2 cellular contexts compared by ENCODE assay signal in the genomic region with DNA sequence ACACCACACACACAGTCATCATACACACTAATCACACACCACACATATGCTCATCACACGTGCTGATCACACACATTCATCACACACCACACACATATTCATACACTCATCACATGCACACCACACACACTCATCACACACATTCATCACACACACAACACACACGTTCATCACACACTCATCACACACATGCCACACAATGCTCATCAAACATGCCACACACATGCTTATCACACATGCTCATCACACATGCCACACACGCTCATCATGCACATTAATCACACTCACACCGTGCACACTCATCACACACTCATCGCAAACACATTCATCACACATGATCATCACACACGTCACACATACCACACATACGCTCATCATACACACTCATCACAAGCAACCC.
A peak's percentile ranks its signal among the peaks of the same experiment; 100 is the strongest.
TF ChIP-seq lines count a peak whose summit lies in the region.

No MANE protein-coding gene starts in this region.

TF ChIP-seq in HEK293, 187 proteins besides CTCF, POLR2A, EP300 and RAD21:
- TF ChIP-seq, protein P1, sequence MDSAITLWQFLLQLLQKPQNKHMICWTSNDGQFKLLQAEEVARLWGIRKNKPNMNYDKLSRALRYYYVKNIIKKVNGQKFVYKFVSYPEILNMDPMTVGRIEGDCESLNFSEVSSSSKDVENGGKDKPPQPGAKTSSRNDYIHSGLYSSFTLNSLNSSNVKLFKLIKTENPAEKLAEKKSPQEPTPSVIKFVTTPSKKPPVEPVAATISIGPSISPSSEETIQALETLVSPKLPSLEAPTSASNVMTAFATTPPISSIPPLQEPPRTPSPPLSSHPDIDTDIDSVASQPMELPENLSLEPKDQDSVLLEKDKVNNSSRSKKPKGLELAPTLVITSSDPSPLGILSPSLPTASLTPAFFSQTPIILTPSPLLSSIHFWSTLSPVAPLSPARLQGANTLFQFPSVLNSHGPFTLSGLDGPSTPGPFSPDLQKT (IDR thresholded peaks at IDR 0.05; ENCODE audit: borderline replicate concordance, low read depth, low read length) = no peak
- TF ChIP-seq ZNF623 (tag by site-specific recombination; IDR thresholded peaks at IDR 0.05) (no peak), ZNF24 (tag by site-specific recombination; IDR thresholded peaks at IDR 0.05) (no peak), ZNF561 (tag by site-specific recombination; IDR thresholded peaks at IDR 0.05; ENCODE audit: borderline replicate concordance) (no peak), ZNF174 (tag by site-specific recombination; IDR thresholded peaks at IDR 0.05) (no peak)
- TF ChIP-seq, protein P2, sequence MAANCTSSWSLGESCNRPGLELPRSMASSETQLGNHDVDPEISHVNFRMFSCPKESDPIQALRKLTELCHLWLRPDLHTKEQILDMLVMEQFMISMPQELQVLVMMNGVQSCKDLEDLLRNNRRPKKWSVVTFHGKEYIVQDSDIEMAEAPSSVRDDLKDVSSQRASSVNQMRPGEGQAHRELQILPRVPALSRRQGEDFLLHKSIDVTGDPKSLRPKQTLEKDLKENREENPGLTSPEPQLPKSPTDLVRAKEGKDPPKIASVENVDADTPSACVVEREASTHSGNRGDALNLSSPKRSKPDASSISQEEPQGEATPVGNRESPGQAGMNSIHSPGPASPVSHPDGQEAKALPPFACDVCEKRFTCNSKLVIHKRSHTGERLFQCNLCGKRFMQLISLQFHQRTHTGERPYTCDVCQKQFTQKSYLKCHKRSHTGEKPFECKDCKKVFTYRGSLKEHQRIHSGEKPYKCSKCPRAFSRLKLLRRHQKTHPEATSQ (tag by site-specific recombination; IDR thresholded peaks at IDR 0.05) = 0 out of 2 replicates have a peak, but pooled peaks have one; percentile 8
- TF ChIP-seq, protein P3, sequence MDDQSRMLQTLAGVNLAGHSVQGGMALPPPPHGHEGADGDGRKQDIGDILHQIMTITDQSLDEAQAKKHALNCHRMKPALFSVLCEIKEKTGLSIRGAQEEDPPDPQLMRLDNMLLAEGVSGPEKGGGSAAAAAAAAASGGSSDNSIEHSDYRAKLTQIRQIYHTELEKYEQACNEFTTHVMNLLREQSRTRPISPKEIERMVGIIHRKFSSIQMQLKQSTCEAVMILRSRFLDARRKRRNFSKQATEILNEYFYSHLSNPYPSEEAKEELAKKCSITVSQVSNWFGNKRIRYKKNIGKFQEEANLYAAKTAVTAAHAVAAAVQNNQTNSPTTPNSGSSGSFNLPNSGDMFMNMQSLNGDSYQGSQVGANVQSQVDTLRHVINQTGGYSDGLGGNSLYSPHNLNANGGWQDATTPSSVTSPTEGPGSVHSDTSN (CRISPR knock-in tag; IDR thresholded peaks at IDR 0.05) = no peak
- TF ChIP-seq, protein P4, sequence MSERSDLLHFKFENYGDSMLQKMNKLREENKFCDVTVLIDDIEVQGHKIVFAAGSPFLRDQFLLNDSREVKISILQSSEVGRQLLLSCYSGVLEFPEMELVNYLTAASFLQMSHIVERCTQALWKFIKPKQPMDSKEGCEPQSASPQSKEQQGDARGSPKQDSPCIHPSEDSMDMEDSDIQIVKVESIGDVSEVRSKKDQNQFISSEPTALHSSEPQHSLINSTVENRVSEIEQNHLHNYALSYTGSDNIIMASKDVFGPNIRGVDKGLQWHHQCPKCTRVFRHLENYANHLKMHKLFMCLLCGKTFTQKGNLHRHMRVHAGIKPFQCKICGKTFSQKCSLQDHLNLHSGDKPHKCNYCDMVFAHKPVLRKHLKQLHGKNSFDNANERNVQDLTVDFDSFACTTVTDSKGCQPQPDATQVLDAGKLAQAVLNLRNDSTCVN (tag by site-specific recombination; optimal IDR thresholded peaks at IDR 0.05) = peak; percentile 2
- TF ChIP-seq, protein P5, sequence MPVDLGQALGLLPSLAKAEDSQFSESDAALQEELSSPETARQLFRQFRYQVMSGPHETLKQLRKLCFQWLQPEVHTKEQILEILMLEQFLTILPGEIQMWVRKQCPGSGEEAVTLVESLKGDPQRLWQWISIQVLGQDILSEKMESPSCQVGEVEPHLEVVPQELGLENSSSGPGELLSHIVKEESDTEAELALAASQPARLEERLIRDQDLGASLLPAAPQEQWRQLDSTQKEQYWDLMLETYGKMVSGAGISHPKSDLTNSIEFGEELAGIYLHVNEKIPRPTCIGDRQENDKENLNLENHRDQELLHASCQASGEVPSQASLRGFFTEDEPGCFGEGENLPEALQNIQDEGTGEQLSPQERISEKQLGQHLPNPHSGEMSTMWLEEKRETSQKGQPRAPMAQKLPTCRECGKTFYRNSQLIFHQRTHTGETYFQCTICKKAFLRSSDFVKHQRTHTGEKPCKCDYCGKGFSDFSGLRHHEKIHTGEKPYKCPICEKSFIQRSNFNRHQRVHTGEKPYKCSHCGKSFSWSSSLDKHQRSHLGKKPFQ (tag by site-specific recombination; IDR thresholded peaks at IDR 0.05) = 0 out of 2 replicates have a peak, but pooled peaks have one; percentile 21
- TF ChIP-seq, protein P6, sequence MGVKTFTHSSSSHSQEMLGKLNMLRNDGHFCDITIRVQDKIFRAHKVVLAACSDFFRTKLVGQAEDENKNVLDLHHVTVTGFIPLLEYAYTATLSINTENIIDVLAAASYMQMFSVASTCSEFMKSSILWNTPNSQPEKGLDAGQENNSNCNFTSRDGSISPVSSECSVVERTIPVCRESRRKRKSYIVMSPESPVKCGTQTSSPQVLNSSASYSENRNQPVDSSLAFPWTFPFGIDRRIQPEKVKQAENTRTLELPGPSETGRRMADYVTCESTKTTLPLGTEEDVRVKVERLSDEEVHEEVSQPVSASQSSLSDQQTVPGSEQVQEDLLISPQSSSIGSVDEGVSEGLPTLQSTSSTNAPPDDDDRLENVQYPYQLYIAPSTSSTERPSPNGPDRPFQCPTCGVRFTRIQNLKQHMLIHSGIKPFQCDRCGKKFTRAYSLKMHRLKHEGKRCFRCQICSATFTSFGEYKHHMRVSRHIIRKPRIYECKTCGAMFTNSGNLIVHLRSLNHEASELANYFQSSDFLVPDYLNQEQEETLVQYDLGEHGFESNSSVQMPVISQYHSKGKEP (tag by site-specific recombination; IDR thresholded peaks at IDR 0.05) = no peak

TF ChIP-seq in H1, 55 proteins besides CTCF, POLR2A, EP300 and RAD21:
- no peak for TF ChIP-seq CREB1 (IDR thresholded peaks at IDR 0.05)
- TF ChIP-seq EGR1 (IDR thresholded peaks at IDR 0.05; ENCODE audit: borderline replicate concordance, low read depth, low read length) = no peak
